ENCODE assay signal across 13 cellular contexts in the genomic region with DNA sequence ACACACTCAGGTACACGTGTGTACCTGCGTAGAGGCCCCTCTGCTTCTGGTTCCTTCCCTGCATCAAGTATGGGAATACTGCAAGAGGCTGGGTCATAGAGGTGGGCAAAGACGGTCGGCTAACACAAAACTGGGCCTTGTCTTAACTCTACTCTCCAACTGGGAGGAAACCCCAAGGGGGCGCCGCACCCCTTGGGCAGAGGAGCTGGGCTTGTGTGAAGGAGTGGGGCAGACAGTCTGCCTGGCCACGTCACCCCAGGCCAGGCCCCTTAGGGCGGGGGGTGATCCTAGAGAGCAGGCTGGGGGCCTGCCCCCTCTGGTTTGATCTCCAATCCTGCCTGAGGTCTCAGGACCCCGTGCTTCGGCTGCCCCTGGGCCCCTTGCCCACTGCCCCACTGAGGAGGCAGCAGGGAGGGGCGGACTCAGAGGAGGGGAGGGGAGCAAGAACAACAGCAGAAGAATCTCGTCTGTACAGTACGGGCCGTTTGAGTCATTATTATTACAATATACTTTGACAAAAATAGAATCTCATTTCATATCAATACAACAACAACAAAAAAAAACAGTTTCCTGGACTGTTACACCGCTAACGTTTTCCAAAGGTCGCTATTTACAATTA. TPM values are rescaled to one million over a fixed set of nuclear protein-coding genes. Genes with fewer than 3 reads are reported as not detected.
DNase-seq lines count a peak whose midpoint lies in the region; ATAC-seq, FAIRE-seq and TF ChIP-seq lines count a peak whose summit lies in the region.
"Had no signal": no experiment of that assay in that cellular context is flagged by ENCODE, and none has a peak within 500 bp of the region (broad histone marks: within the 10 kb centered on the region; RNA-seq: fewer than 3 reads in every experiment).

No MANE protein-coding gene starts in this region.

- H3K9me3 Mint-ChIP-seq in stimulated activated naive B cell treated with anti-CD40 and anti-IgM and Interleukin-4, amounts not matched to agents 10 μg/mL and 1 μg/mL and 100 μg/mL, for 72 hours, result no peaks in the 10 kb centered on the region
- H3K9me3 Mint-ChIP-seq: T-helper 1 cell treated with Interleukin-12 subunit alpha and Interleukin-12 subunit beta and Interleukin-4 antibody, amounts not matched to agents 30 μg/mL and 1 μg/mL, for 36 hours had no signal

- H3K4me3 ChIP-seq in esophagus squamous epithelium (no peak overlapping the region), spleen (no peak overlapping the region)

- peak; percentile 22 to 39 for ATAC-seq in stimulated activated naive B cell treated with anti-CD40 and anti-IgM and Interleukin-4, amounts not matched to agents 10 μg/mL and 1 μg/mL and 100 μg/mL, for 72 hours (replicated peaks)

- peaks cover 17 to 18% of the 10 kb centered on the region in 2 donors for H3K4me1 Mint-ChIP-seq in stimulated activated naive B cell treated with anti-CD40 and anti-IgM and Interleukin-4, amounts not matched to agents 10 μg/mL and 1 μg/mL and 100 μg/mL, for 72 hours

- peaks cover 21 to 67% (median 36%) of the 10 kb centered on the region in 3 donors for H3K4me1 ChIP-seq in esophagus squamous epithelium
- peaks cover 0 to 31% (median 8%) of the 10 kb centered on the region in 6 donors for H3K4me1 ChIP-seq in spleen

- H3K27me3 Mint-ChIP-seq in stimulated activated naive B cell treated with anti-CD40 and anti-IgM and Interleukin-4, amounts not matched to agents 10 μg/mL and 1 μg/mL and 100 μg/mL, for 72 hours, result no peaks in the 10 kb centered on the region

- no peak for TF ChIP-seq POLR2A in esophagus squamous epithelium (IDR thresholded peaks at IDR 0.05)
- TF ChIP-seq POLR2A in spleen (IDR thresholded peaks at IDR 0.05), result no peak

- peaks cover 32 to 54% of the 10 kb centered on the region in 2 donors for H3K36me3 Mint-ChIP-seq in stimulated activated naive B cell treated with anti-CD40 and anti-IgM and Interleukin-4, amounts not matched to agents 10 μg/mL and 1 μg/mL and 100 μg/mL, for 72 hours

- H3K36me3 ChIP-seq in esophagus squamous epithelium (peaks cover 29 to 65% (median 39%) of the 10 kb centered on the region in 3 donors), spleen (peaks cover 8 to 79% (median 58%) of the 10 kb centered on the region in 6 donors)

- H3K4me3 Mint-ChIP-seq in stimulated activated naive B cell treated with anti-CD40 and anti-IgM and Interleukin-4, amounts not matched to agents 10 μg/mL and 1 μg/mL and 100 μg/mL, for 72 hours, result no peak overlapping the region
- H3K4me3 Mint-ChIP-seq: T-helper 1 cell treated with Interleukin-12 subunit alpha and Interleukin-12 subunit beta and Interleukin-4 antibody, amounts not matched to agents 30 μg/mL and 1 μg/mL, for 36 hours had no signal

- TF ChIP-seq CTCF in esophagus squamous epithelium (IDR thresholded peaks at IDR 0.05), result peak in 1 of 6 experiments; percentile 3
- TF ChIP-seq CTCF in spleen (IDR thresholded peaks at IDR 0.05 in 8 of 11, conservative IDR thresholded peaks at IDR 0.05 in 3 of 11), result no peak

- H3K27me3 ChIP-seq in esophagus squamous epithelium, result no peaks in the 10 kb centered on the region
- H3K27me3 ChIP-seq in spleen (replicated peaks in 1 of 7), result no peaks in the 10 kb centered on the region

- WGBS in esophagus squamous epithelium, 2 donors, result 46 to 58% methylated on average over 7 to 10 of the region's 17 CpGs
- WGBS in spleen, 5 donors, result 69 to 78% (median 75%) methylated on average over 15 to 17 of the region's 17 CpGs

- FAIRE-seq in frontal cortex (lab: Jason Lieb, UNC), result no peak
- FAIRE-seq: HTR-8/SVneo had no signal

- H3K9me3 ChIP-seq in esophagus squamous epithelium, result no peaks in the 10 kb centered on the region
- H3K9me3 ChIP-seq in spleen, result no peaks in the 10 kb centered on the region

- H3K27ac ChIP-seq in esophagus squamous epithelium, result peak overlapping the region; percentile 17 to 85 (median 79)
- H3K27ac ChIP-seq in spleen, result peak overlapping the region in 2 of 8 donors; percentile 18 to 26

- intact Hi-C loops in esophagus squamous epithelium (cut with DNase I) (no loop called here), spleen (cut with DNase I; ENCODE audit: low total_unique reads) (no loop called here)

- H3K27ac Mint-ChIP-seq in stimulated activated naive B cell treated with anti-CD40 and anti-IgM and Interleukin-4, amounts not matched to agents 10 μg/mL and 1 μg/mL and 100 μg/mL, for 72 hours, result peak overlapping the region; percentile 65
- H3K27ac Mint-ChIP-seq: T-helper 1 cell treated with Interleukin-12 subunit alpha and Interleukin-12 subunit beta and Interleukin-4 antibody, amounts not matched to agents 30 μg/mL and 1 μg/mL, for 36 hours had no signal

- DNase-seq in NCI-H82 (lab: John Stamatoyannopoulos, UW) (peak; percentile 43), NCI-H82 treated with DMSO at 0.1 percent for 48 hours (lab: John Stamatoyannopoulos, UW; ENCODE audit: unreplicated experiment) (no peak), OCI-M1 (lab: John Stamatoyannopoulos, UW) (peak; percentile 24), esophagus squamous epithelium (lab: John Stamatoyannopoulos, UW) (no peak), spleen (no peak), DMS153 (lab: John Stamatoyannopoulos, UW) (no peak), frontal cortex (ENCODE audit: low spot score in 2 of 2) (no peak)
- DNase-seq in stimulated activated naive B cell treated with anti-CD40 and anti-IgM and Interleukin-4, amounts not matched to agents 10 μg/mL and 1 μg/mL and 100 μg/mL, for 72 hours, result no peak
- DNase-seq: AML-193, cerebellar nuclear complex, midbrain had no signal

RNA-seq across cellular contexts. Expression of a gene that starts 34.7 kb away (rescaled TPM):
- total RNA-seq in esophagus squamous epithelium, result 10 to 100 TPM in 3 of 4 donors, 1 to 10 TPM in 1; 9.1 to 30.1 (median 12.1) TPM
- total RNA-seq in spleen, result 100 to 1,000 TPM in 1 of 7 donors, 10 to 100 TPM in 6; 56.0 to 103 (median 71.4) TPM
- 10 to 100 TPM in 1 of 3 donors, 1 to 10 TPM in 2; 7.4 to 22.5 (median 7.6) TPM for polyA plus RNA-seq in spleen
- total RNA-seq in frontal cortex, result 4.9 TPM

Comparison
In these comparisons a context has a peak if more than half of its experiments do, and no peak if none do; other contexts are left out.
1. DNase-seq: peak in NCI-H82 (single experiment) and OCI-M1 (single experiment); none in NCI-H82 treated with DMSO at 0.1 percent for 48 hours (single experiment), esophagus squamous epithelium (single experiment), stimulated activated naive B cell treated with anti-CD40 and anti-IgM and Interleukin-4, amounts not matched to agents 10 μg/mL and 1 μg/mL and 100 μg/mL, for 72 hours (single experiment), spleen (single experiment), DMS153 (single experiment) and frontal cortex (0 of 2).